18 cellular contexts compared by ENCODE assay signal in the genomic region with DNA sequence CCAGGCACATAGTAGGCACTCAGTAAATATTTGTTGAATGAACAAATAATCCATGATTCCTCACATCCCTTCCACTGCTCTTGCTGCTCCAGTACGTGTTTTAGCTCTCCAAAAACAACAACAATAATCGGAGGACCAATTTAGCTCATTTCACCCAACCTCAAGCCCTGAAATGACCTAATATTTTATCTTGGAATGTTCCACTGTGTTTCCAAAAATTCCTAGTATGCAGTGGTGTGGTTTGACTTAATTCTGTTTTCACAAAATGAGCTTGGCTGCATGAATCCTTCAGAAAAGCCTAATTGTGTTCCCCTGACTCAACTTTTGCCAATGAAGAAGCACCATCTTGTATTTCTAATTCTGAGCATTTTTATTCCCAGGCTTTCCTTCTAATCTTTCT.
DNase-seq lines count a peak whose midpoint lies in the region; ATAC-seq and TF ChIP-seq lines count a peak whose summit lies in the region.
"Had no signal": no experiment of that assay in that cellular context is flagged by ENCODE, and none has a peak within 500 bp of the region (broad histone marks: within the 10 kb centered on the region; RNA-seq: fewer than 3 reads in every experiment).

No MANE protein-coding gene starts in this region.

- peak; percentile 55 for ATAC-seq in gastroesophageal sphincter
- ATAC-seq in GM18867 (IDR thresholded peaks at IDR 0.05; ENCODE audit: unreplicated experiment) = no peak
- ATAC-seq in HG02885 (IDR thresholded peaks at IDR 0.05; ENCODE audit: poor library complexity, unreplicated experiment) = no peak
- ATAC-seq: psoas muscle had no signal

- H3K27me3 ChIP-seq in GM23248 (replicated peaks; ENCODE audit: insufficient read depth) = no peaks in the 10 kb centered on the region
- H3K27me3 ChIP-seq in adipocyte (replicated peaks; ENCODE audit: control insufficient read depth, insufficient read depth, low read length) = no peaks in the 10 kb centered on the region
- H3K27me3 ChIP-seq in gastroesophageal sphincter = no peaks in the 10 kb centered on the region

- H3K4me2 ChIP-seq in GM23248 (ENCODE audit: unreplicated experiment) = peak overlapping the region; percentile 14

- H3K9ac ChIP-seq in GM23248 (no peak overlapping the region), adipocyte (ENCODE audit: low read length) (peak overlapping the region; percentile 32)

- TF ChIP-seq CTCF in gastroesophageal sphincter (IDR thresholded peaks at IDR 0.05) = no peak

- TF ChIP-seq EP300 in gastroesophageal sphincter (IDR thresholded peaks at IDR 0.05) = no peak

- no peak for TF ChIP-seq POLR2A in gastroesophageal sphincter (IDR thresholded peaks at IDR 0.05)

- H3K79me2 ChIP-seq in GM23248 (ENCODE audit: insufficient read depth) = no peaks in the 10 kb centered on the region

- H3K36me3 Mint-ChIP-seq in immature natural killer cell = no peaks in the 10 kb centered on the region
- H3K36me3 Mint-ChIP-seq: CD4-positive, alpha-beta memory T cell had no signal

- no peaks in the 10 kb centered on the region for H3K9me3 ChIP-seq in GM23248 (ENCODE audit: low read depth)
- H3K9me3 ChIP-seq in adipocyte (ENCODE audit: control insufficient read depth, low read length) = no peaks in the 10 kb centered on the region
- no peaks in the 10 kb centered on the region for H3K9me3 ChIP-seq in gastroesophageal sphincter
- H3K9me3 ChIP-seq: psoas muscle had no signal

- H3F3A ChIP-seq in GM23248 (ENCODE audit: insufficient read depth) = peaks cover 17% of the 10 kb centered on the region

- no peaks in the 10 kb centered on the region for H3K4me1 Mint-ChIP-seq in immature natural killer cell
- H3K4me1 Mint-ChIP-seq: activated B cell treated with CpG ODN at 0.5 μM for 24 hours; CD4-positive, alpha-beta memory T cell had no signal

- H2AFZ ChIP-seq in GM23248 = peak overlapping the region; percentile 51; the same call in 1 of the 2 replicates

- H3K4me1 ChIP-seq in GM23248 (ENCODE audit: insufficient read depth) = peaks cover 26% of the 10 kb centered on the region
- H3K4me1 ChIP-seq in adipocyte (ENCODE audit: control insufficient read depth, insufficient read depth, low read length) = peaks cover 46% of the 10 kb centered on the region
- no peaks in the 10 kb centered on the region for H3K4me1 ChIP-seq in gastroesophageal sphincter
- H3K4me1 ChIP-seq: psoas muscle had no signal

- WGBS in GM23248 (ENCODE audit: low coverage in 1 of 2, low lambda C conversion rate in 2 of 2, missing lambda C conversion rate in 2 of 2), 2 experiments = 0 to 5% methylated on average over 2 of the region's 2 CpGs
- 20 to 43% methylated on average over 1 to 2 of the region's 2 CpGs for WGBS in gastroesophageal sphincter (ENCODE audit: low coverage in 1 of 2), 2 donors

- H3K27me3 Mint-ChIP-seq in immature natural killer cell (ENCODE audit: low read depth in 3 of 3) = no peaks in the 10 kb centered on the region
- H3K27me3 Mint-ChIP-seq: CD4-positive, alpha-beta memory T cell had no signal

- DNase-seq in GM23248 (peak; percentile 62), adipocyte (ENCODE audit: low read depth) (peak; percentile 61), stromal cell of bone marrow (ENCODE audit: low read depth) (peak; percentile 65), immature natural killer cell (no peak)
- DNase-seq: activated B cell treated with CpG ODN at 0.5 μM for 24 hours; activated CD8-positive, alpha-beta memory T cell treated with anti-CD3 and anti-CD28 coated beads for 24 hours; activated gamma-delta T cell; CD4-positive, alpha-beta memory T cell; kidney; NCI-H2107; NCI-H82; psoas muscle; RPMI8226; stimulated activated CD4-positive, alpha-beta T cell treated with anti-CD3 and anti-CD28 coated beads, Interleukin-15, amount 100 ng/mL, for 24 hours; T-helper 1 cell had no signal

- peaks cover 0 to 5% (median 2%) of the 10 kb centered on the region in 6 donors for H3K9me3 Mint-ChIP-seq in immature natural killer cell
- H3K9me3 Mint-ChIP-seq: activated B cell treated with CpG ODN at 0.5 μM for 24 hours had no signal

- H3K36me3 ChIP-seq in GM23248 (ENCODE audit: low read depth) (no peaks in the 10 kb centered on the region), adipocyte (ENCODE audit: control insufficient read depth, insufficient read depth, low read length, severe bottlenecking) (no peaks in the 10 kb centered on the region), gastroesophageal sphincter (no peaks in the 10 kb centered on the region)

- H3K9me2 ChIP-seq in GM23248 (ENCODE audit: insufficient read depth) = no peaks in the 10 kb centered on the region

- H3K4me3 Mint-ChIP-seq in immature natural killer cell = no peak overlapping the region
- H3K4me3 Mint-ChIP-seq: activated B cell treated with CpG ODN at 0.5 μM for 24 hours; CD4-positive, alpha-beta memory T cell had no signal

- peak overlapping the region; percentile 43; the same call in 1 of the 2 replicates for H3K27ac ChIP-seq in GM23248
- H3K27ac ChIP-seq in gastroesophageal sphincter = no peak overlapping the region
- H3K27ac ChIP-seq: psoas muscle had no signal

- H3K27ac Mint-ChIP-seq in immature natural killer cell = no peak overlapping the region
- H3K27ac Mint-ChIP-seq: activated B cell treated with CpG ODN at 0.5 μM for 24 hours; CD4-positive, alpha-beta memory T cell had no signal

- in situ Hi-C loops in GM23248 (cut with MboI) = no loop called here

- H3K4me3 ChIP-seq in GM23248 = no peak overlapping the region
- no peak overlapping the region for H3K4me3 ChIP-seq in adipocyte (ENCODE audit: low read length)
- H3K4me3 ChIP-seq in gastroesophageal sphincter = no peak overlapping the region
- H3K4me3 ChIP-seq: psoas muscle had no signal

- no peaks in the 10 kb centered on the region for H4K20me1 ChIP-seq in GM23248 (ENCODE audit: insufficient read depth)

Comparison
In these comparisons a context has a peak if more than half of its experiments do, and no peak if none do; other contexts are left out.
1. DNase-seq: peak in GM23248 (single experiment), adipocyte (single experiment) and stromal cell of bone marrow (single experiment); none in immature natural killer cell (0 of 3).